Comparison of ENCODE assay signal across 20 cellular contexts in genomic region chr2:236041616-236042015, GRCh38.
DNase-seq lines count a peak whose midpoint lies in the region; ATAC-seq and TF ChIP-seq lines count a peak whose summit lies in the region.
"Had no signal": no experiment of that assay in that cellular context is flagged by ENCODE, and none has a peak within 500 bp of the region (broad histone marks: within the 10 kb centered on the region; RNA-seq: fewer than 3 reads in every experiment).

No MANE protein-coding gene starts in this region.

- H3K4me1 Mint-ChIP-seq in nephron progenitor cell: peaks cover 37% of the 10 kb centered on the region
- H3K4me1 Mint-ChIP-seq: CD14-positive monocyte; CD4-positive, alpha-beta memory T cell had no signal

- DNase-seq in RWPE1 (ENCODE audit: low spot score) (no peak), epithelial cell of prostate (ENCODE audit: low read depth, low spot score) (no peak), nephron progenitor cell (no peak), lower leg skin (ENCODE audit: low spot score in 2 of 2) (no peak), omental fat pad (ENCODE audit: low spot score) (no peak), GM13976 (ENCODE audit: low spot score) (no peak)
- DNase-seq: CD4-positive, alpha-beta memory T cell; DMS 273 treated with DMSO at 0.1 percent for 48 hours; DMS53; DND-41; EL; GOT3; H9; KBM-7 had no signal

- TF ChIP-seq POLR2A in lower leg skin (IDR thresholded peaks at IDR 0.05): no peak

- H3K4me3 Mint-ChIP-seq in nephron progenitor cell: no peak overlapping the region
- H3K4me3 Mint-ChIP-seq: CD14-positive monocyte; CD4-positive, alpha-beta memory T cell; H9; IgD-negative memory B cell had no signal

- intact Hi-C loops in lower leg skin (cut with DNase I; ENCODE audit: low total_unique reads): no loop called here

- CTCF ChIA-PET in RWPE1 (lab: Yijun Ruan, JAX): interaction anchor here (0.7 kb wide), 1 partner anchor 1770 kb away, joined by 4 read pairs; no protein-coding TSS in a partner anchor

- POLR2A ChIA-PET in RWPE1 (lab: Yijun Ruan, JAX; ENCODE audit: low non-redundant PET): no interaction called here

- H3K4me3 ChIP-seq in lower leg skin (ENCODE audit: low read depth, poor library complexity, severe bottlenecking): no peak overlapping the region
- H3K4me3 ChIP-seq: BLaER1, GM12878 had no signal

- TF ChIP-seq CTCF in RWPE1 (conservative IDR thresholded peaks at IDR 0.05; ENCODE audit: low read depth): no peak
- no peak for TF ChIP-seq CTCF in nephron progenitor cell (IDR thresholded peaks at IDR 0.05)
- TF ChIP-seq CTCF in lower leg skin (IDR thresholded peaks at IDR 0.05): no peak
- TF ChIP-seq CTCF in omental fat pad (IDR thresholded peaks at IDR 0.05): no peak
- TF ChIP-seq CTCF in GM13976 (IDR thresholded peaks at IDR 0.05; ENCODE audit: borderline replicate concordance, control extremely low read depth, extremely low read depth, insufficient read depth, missing control alignments): no peak

- in situ Hi-C loops in GM13976 (cut with MboI; ENCODE audit: low sequenced_read_pairs, unreplicated experiment): no loop called here

- peak overlapping the region; percentile 16 for H3K27ac Mint-ChIP-seq in nephron progenitor cell
- H3K27ac Mint-ChIP-seq: CD4-positive, alpha-beta memory T cell; H9; IgD-negative memory B cell had no signal

- H3K27me3 Mint-ChIP-seq in nephron progenitor cell (ENCODE audit: low read depth, poor library complexity): peaks cover 3% of the 10 kb centered on the region
- H3K27me3 Mint-ChIP-seq: IgD-negative memory B cell had no signal

- WGBS in lower leg skin, 2 donors: 76 to 85% methylated on average over 8 of the region's 8 CpGs

- ATAC-seq in GM18498 (IDR thresholded peaks at IDR 0.05; ENCODE audit: unreplicated experiment) (no peak), omental fat pad (ENCODE audit: low FRiP score) (no peak)
- ATAC-seq: GM12878, HepG2 had no signal

- H3K27ac ChIP-seq in RWPE1 (peak overlapping the region; percentile 51), epithelial cell of prostate (peak overlapping the region; percentile 50)
- H3K27ac ChIP-seq: BLaER1 had no signal

- H3K9me3 Mint-ChIP-seq in nephron progenitor cell: no peaks in the 10 kb centered on the region
- H3K9me3 Mint-ChIP-seq: H9 had no signal

- H3K36me3 Mint-ChIP-seq in nephron progenitor cell (ENCODE audit: low read depth): peaks cover 38% of the 10 kb centered on the region
- H3K36me3 Mint-ChIP-seq: CD14-positive monocyte; CD4-positive, alpha-beta memory T cell; IgD-negative memory B cell had no signal
